9 cellular contexts compared by ENCODE assay signal in genomic region chr4:75727073-75727472, GRCh38. TPM values are rescaled to one million over a fixed set of nuclear protein-coding genes. Genes with fewer than 3 reads are reported as not detected.
DNase-seq lines count a peak whose midpoint lies in the region; ATAC-seq and TF ChIP-seq lines count a peak whose summit lies in the region.
"Had no signal": no experiment of that assay in that cellular context is flagged by ENCODE, and none has a peak within 500 bp of the region (broad histone marks: within the 10 kb centered on the region; RNA-seq: fewer than 3 reads in every experiment).

No MANE protein-coding gene starts in this region.

- H3K9me2 ChIP-seq in MM.1S (replicated peaks; ENCODE audit: insufficient read depth, low read length) = no peaks in the 10 kb centered on the region

- no peaks in the 10 kb centered on the region for H3K9me3 Mint-ChIP-seq in H9
- no peaks in the 10 kb centered on the region for H3K9me3 Mint-ChIP-seq in natural killer cell

- peaks cover 14% of the 10 kb centered on the region for H3F3A ChIP-seq in MM.1S (ENCODE audit: insufficient read depth, low read length)

- H3K36me3 Mint-ChIP-seq in H9 (ENCODE audit: insufficient read depth in 1 of 3, low read depth in 3 of 3) = peaks cover under 1 to 6% (median 2%) of the 10 kb centered on the region in 3 experiments; a peak in 5 of 7 replicates
- no peaks in the 10 kb centered on the region for H3K36me3 Mint-ChIP-seq in natural killer cell

- CTCF ChIA-PET in mammary epithelial cell (lab: Charles Lee; ENCODE audit: low non-redundant PET) = no interaction called here

- peaks cover 41% of the 10 kb centered on the region for H3K4me1 ChIP-seq in ACC112 (ENCODE audit: control insufficient read depth, insufficient read depth, low read length, unreplicated experiment)
- peaks cover 4% of the 10 kb centered on the region; the same call in 1 of the 2 replicates for H3K4me1 ChIP-seq in H9 (ENCODE audit: insufficient read depth, low read length)
- peaks cover 20% of the 10 kb centered on the region for H3K4me1 ChIP-seq in mammary epithelial cell (ENCODE audit: insufficient read depth, low read length)
- H3K4me1 ChIP-seq in MM.1S (ENCODE audit: low read length) = peaks cover 20% of the 10 kb centered on the region

- H2BK20ac ChIP-seq in H9 (ENCODE audit: low read depth, low read length, poor library complexity, severe bottlenecking) = no peak overlapping the region

- no peak overlapping the region for H4K8ac ChIP-seq in H9 (replicated peaks; ENCODE audit: insufficient read length, low read depth, low read length)

- in situ Hi-C loops in mammary epithelial cell (cut with MboI; ENCODE audit: low sequenced_read_pairs in 2 of 2) = loop anchor here in 1 of 2 donors (10.0 kb wide), 1 partner anchor 52 kb away; the partner anchor contains the start of gene G3BP2

- H2AFZ ChIP-seq in ACC112 (ENCODE audit: low read length, unreplicated experiment) (peak overlapping the region; percentile 1), H9 (ENCODE audit: low read length) (no peak overlapping the region), mammary epithelial cell (ENCODE audit: low read depth, low read length) (no peak overlapping the region), MM.1S (ENCODE audit: low read length) (no peak overlapping the region)

- peaks cover 38 to 39% of the 10 kb centered on the region in 2 experiments for H3K4me1 Mint-ChIP-seq in H9
- peaks cover 48 to 49% of the 10 kb centered on the region in 2 donors for H3K4me1 Mint-ChIP-seq in natural killer cell

- WGBS in H9 (ENCODE audit: extremely low coverage, insufficient read length, low lambda C conversion rate) = no CpG with 5 or more reads among the region's 1 CpG
- WGBS in mammary epithelial cell (ENCODE audit: low coverage, missing lambda C conversion rate) = 100% methylated on average over 1 of the region's 1 CpG

- TF ChIP-seq CTCF in H9 (conservative IDR thresholded peaks at IDR 0.05) (no peak), mammary epithelial cell (conservative IDR thresholded peaks at IDR 0.05 in 1 of 2, IDR thresholded peaks at IDR 0.05 in 1 of 2; ENCODE audit: extremely low read depth in 1 of 2, insufficient read depth in 1 of 2, low read depth in 1 of 2, low read length in 2 of 2) (no peak), natural killer cell (IDR thresholded peaks at IDR 0.05) (no peak), MM.1S (IDR thresholded peaks at IDR 0.05; ENCODE audit: low read length) (no peak)

- no peak overlapping the region for H2BK120ac ChIP-seq in H9 (ENCODE audit: low read depth, low read length, poor library complexity, severe bottlenecking)

- no peak overlapping the region for H2BK12ac ChIP-seq in H9 (ENCODE audit: insufficient read length, low read depth, low read length)

- H4K91ac ChIP-seq in H9 (ENCODE audit: insufficient read length, low read depth, low read length) = no peak overlapping the region

- H3K56ac ChIP-seq in H9 (ENCODE audit: insufficient read length, low read depth, low read length) = no peak overlapping the region

- H3K18ac ChIP-seq in H9 (ENCODE audit: insufficient read length, low read depth, low read length) = no peak overlapping the region

- no peak overlapping the region for H4K5ac ChIP-seq in H9 (ENCODE audit: insufficient read length, low read depth, low read length)

- H3K4me3 ChIP-seq in ACC112 (ENCODE audit: low read depth, low read length) = peak overlapping the region; percentile 83
- peak overlapping the region in 1 of 3 experiments; percentile 14 for H3K4me3 ChIP-seq in mammary epithelial cell (replicated peaks in 1 of 3; ENCODE audit: insufficient read depth in 1 of 3, low read depth in 2 of 3, low read length in 3 of 3)
- no peak overlapping the region for H3K4me3 ChIP-seq in MM.1S (ENCODE audit: low read length)

- H3K4me3 Mint-ChIP-seq in H9 = peak overlapping the region; percentile 97 to 99
- H3K4me3 Mint-ChIP-seq in natural killer cell = peak overlapping the region; percentile 47

- dilution Hi-C loops in mammary epithelial cell (cut with HindIII; ENCODE audit: low sequenced_read_pairs) = no loop called here

- H3K4me2 ChIP-seq in H9 (ENCODE audit: insufficient read depth, insufficient read length, low read length) (peak overlapping the region; percentile 48), mammary epithelial cell (ENCODE audit: insufficient read depth, low read depth, low read length) (peak overlapping the region; percentile 71), MM.1S (ENCODE audit: low read depth, low read length) (no peak overlapping the region)

- H3K79me2 ChIP-seq in ACC112 (ENCODE audit: control insufficient read depth, insufficient read depth, low read length, unreplicated experiment) (peaks cover 66% of the 10 kb centered on the region), H9 (ENCODE audit: insufficient read depth, low read length) (peaks cover 42% of the 10 kb centered on the region), mammary epithelial cell (ENCODE audit: insufficient read depth, low read length) (peaks cover 74% of the 10 kb centered on the region), MM.1S (ENCODE audit: low read length) (peaks cover 84% of the 10 kb centered on the region)

- no peaks in the 10 kb centered on the region for H3K27me3 Mint-ChIP-seq in H9 (ENCODE audit: low read depth)
- H3K27me3 Mint-ChIP-seq in natural killer cell (ENCODE audit: low read depth in 2 of 2) = no peaks in the 10 kb centered on the region

- H3K36me3 ChIP-seq in ACC112 (ENCODE audit: insufficient read depth, low read length) (no peaks in the 10 kb centered on the region), mammary epithelial cell (ENCODE audit: insufficient read depth, low read length) (no peaks in the 10 kb centered on the region), MM.1S (replicated peaks; ENCODE audit: insufficient read depth, low read length) (no peaks in the 10 kb centered on the region)

- H3K9ac ChIP-seq in H9 (ENCODE audit: extremely low read depth, insufficient read length, low read length) (no peak overlapping the region), mammary epithelial cell (ENCODE audit: insufficient read depth, low read length) (no peak overlapping the region), MM.1S (ENCODE audit: low read length) (no peak overlapping the region)

- H3K27ac ChIP-seq in ACC112 (ENCODE audit: low read depth, low read length) (peak overlapping the region; percentile 32), H9 (ENCODE audit: insufficient read length, low read depth, low read length) (no peak overlapping the region), mammary epithelial cell (ENCODE audit: insufficient read depth, low read depth, low read length) (no peak overlapping the region), MM.1S (ENCODE audit: low read length) (no peak overlapping the region)

- H3K27ac Mint-ChIP-seq in H9 (no peak overlapping the region), natural killer cell (peak overlapping the region; percentile 66 to 100)

- no peak for ATAC-seq in natural killer cell
- no peak for ATAC-seq in GM19463 (IDR thresholded peaks at IDR 0.05; ENCODE audit: unreplicated experiment)
- ATAC-seq in GM21717 (IDR thresholded peaks at IDR 0.05; ENCODE audit: unreplicated experiment) = no peak
- no peak for ATAC-seq in GM19455 (IDR thresholded peaks at IDR 0.05; ENCODE audit: unreplicated experiment)

- H3K14ac ChIP-seq in H9 (ENCODE audit: insufficient read depth, low read length) = no peak overlapping the region

- H3K9me3 ChIP-seq in H9 (ENCODE audit: control insufficient read depth, low read depth, low read length) (no peaks in the 10 kb centered on the region), mammary epithelial cell (replicated peaks; ENCODE audit: insufficient read depth, low read length) (no peaks in the 10 kb centered on the region), MM.1S (replicated peaks; ENCODE audit: insufficient read depth, low read length) (no peaks in the 10 kb centered on the region)

- H2BK5ac ChIP-seq in H9 (ENCODE audit: insufficient read length, low read length) = no peak overlapping the region

- no TSS peak for BruUV-seq in mammary epithelial cell (replicated peaks; lab: Mats Ljungman, UMichigan)

- no peaks in the 10 kb centered on the region for H3K23me2 ChIP-seq in H9 (ENCODE audit: insufficient read length, low read depth, low read length, poor library complexity, severe bottlenecking)

- H2BK15ac ChIP-seq in H9 (ENCODE audit: low read depth, low read length) = no peak overlapping the region

- H4K20me1 ChIP-seq in H9 (ENCODE audit: control insufficient read depth, insufficient read depth, insufficient read length) = no peaks in the 10 kb centered on the region
- H4K20me1 ChIP-seq in mammary epithelial cell (ENCODE audit: insufficient read depth, low read length) = no peaks in the 10 kb centered on the region
- no peaks in the 10 kb centered on the region for H4K20me1 ChIP-seq in MM.1S (ENCODE audit: insufficient read depth, low read length)

- DNase-seq in H9 (no peak), mammary epithelial cell (no peak), natural killer cell (no peak), MM.1S (no peak)
- DNase-seq: NCI-H226 had no signal

- H2AK5ac ChIP-seq in H9 (ENCODE audit: insufficient read length, low read length) = no peak overlapping the region

- no peak overlapping the region for H3K4ac ChIP-seq in H9 (ENCODE audit: low read depth, low read length)

- no peak overlapping the region for H3T11ph ChIP-seq in H9 (ENCODE audit: low read length)

- no peaks in the 10 kb centered on the region for H3K27me3 ChIP-seq in ACC112 (ENCODE audit: insufficient read depth, low read length)
- no peaks in the 10 kb centered on the region for H3K27me3 ChIP-seq in H9 (ENCODE audit: insufficient read depth, low read length)
- H3K27me3 ChIP-seq in mammary epithelial cell (ENCODE audit: insufficient read depth, low read length) = no peaks in the 10 kb centered on the region
- no peaks in the 10 kb centered on the region for H3K27me3 ChIP-seq in MM.1S (replicated peaks; ENCODE audit: insufficient read depth, low read length)

- peaks cover 1% of the 10 kb centered on the region for H3K79me1 ChIP-seq in H9 (ENCODE audit: insufficient read depth, low read depth, low read length, poor library complexity, severe bottlenecking)

- intact Hi-C loops in mammary epithelial cell (cut with micrococcal nuclease) = loop anchor here (10.0 kb wide), 1 partner anchor 212 kb away; the partner anchor contains the start of genes RCHY1 and THAP6
- intact Hi-C loops in natural killer cell (cut with micrococcal nuclease) = no loop called here

- H3K23ac ChIP-seq in H9 (ENCODE audit: insufficient read length, low read depth, low read length) = no peak overlapping the region

RNA-seq across cellular contexts. Expression of gene USO1, which starts 2.7 kb away (rescaled TPM):
- total RNA-seq in H9 (2021) (109 and 110 TPM in 2 replicates), mammary epithelial cell (10 to 100 TPM; 72.9 to 80.9 TPM), natural killer cell (10 to 100 TPM; 29.7 to 38.4 (median 32.2) TPM)
- 36.7 TPM for polyA plus RNA-seq in mammary epithelial cell
- 40.5 TPM for polyA minus RNA-seq in mammary epithelial cell

RNA-seq across cellular contexts. Expression of gene G3BP2, which starts 53.9 kb away (rescaled TPM):
- total RNA-seq in H9 (2021) (405 and 412 TPM in 2 replicates), mammary epithelial cell (100 to 1,000 TPM; 146 to 192 TPM), natural killer cell (100 to 1,000 TPM; 204 to 233 (median 214) TPM)
- polyA plus RNA-seq in mammary epithelial cell = 79.3 TPM
- 199 TPM for polyA minus RNA-seq in mammary epithelial cell

Comparison
In these comparisons a context has a peak if more than half of its experiments do, and no peak if none do; other contexts are left out.
1. H3K27ac Mint-ChIP-seq: peak in natural killer cell (2 of 2); none in H9 (0 of 3).